ENCODE assay signal across 31 cellular contexts in the genomic region with DNA sequence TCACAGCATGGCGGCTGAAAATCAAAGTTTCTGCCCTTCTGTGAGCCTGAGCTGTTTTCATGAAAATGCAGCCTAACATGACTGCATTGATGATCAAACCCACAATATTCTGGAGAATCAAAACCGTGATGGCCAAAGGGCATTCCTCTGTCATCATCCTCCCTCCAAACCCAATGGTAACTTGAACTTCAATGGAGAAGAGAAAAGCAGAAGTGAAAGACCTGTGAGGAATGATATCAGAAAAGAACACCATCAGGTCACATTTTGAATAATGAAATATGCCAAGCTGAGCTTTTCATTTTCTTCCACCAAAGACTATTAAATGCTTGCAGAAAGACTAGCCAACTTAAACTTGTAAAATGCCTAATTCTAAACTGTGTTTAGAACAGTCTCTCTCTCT. TPM values are rescaled to one million over a fixed set of nuclear protein-coding genes. Genes with fewer than 3 reads are reported as not detected.
"Had no signal": no experiment of that assay in that cellular context is flagged by ENCODE, and none has a peak within 500 bp of the region (broad histone marks: within the 10 kb centered on the region; RNA-seq: fewer than 3 reads in every experiment).

No MANE protein-coding gene starts in this region.

- ATAC-seq: activated T-cell treated with anti-CD3 and anti-CD28 coated beads, Interleukin-2, amount 50 U/mL, for 72 hours; esophagus mucosa; WTC11 had no signal

- H3K27ac ChIP-seq: brain microvascular endothelial cell, coronary artery, dorsolateral prefrontal cortex, VCaP had no signal

- FAIRE-seq: astrocyte, frontal cortex, TTC549 had no signal

- H3K36me3 ChIP-seq: brain microvascular endothelial cell had no signal

- H3K4me3 ChIP-seq: coronary artery, dorsolateral prefrontal cortex had no signal

- H3K9me3 Mint-ChIP-seq: activated CD4-positive, alpha-beta memory T cell treated with anti-CD3 and anti-CD28 coated beads, Interleukin-2, amount 10 ng/mL, durations not matched to agents 7 days and 5 days; activated CD4-positive, alpha-beta T cell treated with anti-CD3 and anti-CD28 coated beads, Interleukin-2, amount 10 ng/mL, durations not matched to agents 7 days and 5 days; activated T-cell treated with anti-CD3 and anti-CD28 coated beads, Interleukin-2, amount 50 U/mL, for 24 hours; activated T-cell treated with anti-CD3 and anti-CD28 coated beads, Interleukin-2, amount 50 U/mL, for 72 hours; central memory CD8-positive, alpha-beta T cell; dendritic cell treated with granulocyte-macrophage colony-stimulating factor and Interleukin-4, amounts not matched to agents 40 ng/mL and 50 ng/mL, for 4 days; endodermal cell had no signal

- H3K4me3 Mint-ChIP-seq: activated CD4-positive, alpha-beta memory T cell treated with anti-CD3 and anti-CD28 coated beads, Interleukin-2, amount 10 ng/mL, durations not matched to agents 7 days and 5 days; activated CD4-positive, alpha-beta T cell treated with anti-CD3 and anti-CD28 coated beads, Interleukin-2, amount 10 ng/mL, durations not matched to agents 7 days and 5 days; activated naive CD8-positive, alpha-beta T cell; activated T-cell treated with anti-CD3 and anti-CD28 coated beads, Interleukin-2, amount 50 U/mL, for 24 hours; activated T-cell treated with anti-CD3 and anti-CD28 coated beads, Interleukin-2, amount 50 U/mL, for 72 hours; central memory CD8-positive, alpha-beta T cell; dendritic cell treated with granulocyte-macrophage colony-stimulating factor and Interleukin-4, amounts not matched to agents 40 ng/mL and 50 ng/mL, for 4 days; endodermal cell; WTC11 had no signal

- H3K27ac Mint-ChIP-seq: activated CD4-positive, alpha-beta memory T cell treated with anti-CD3 and anti-CD28 coated beads, Interleukin-2, amount 10 ng/mL, durations not matched to agents 7 days and 5 days; activated CD4-positive, alpha-beta T cell treated with anti-CD3 and anti-CD28 coated beads, Interleukin-2, amount 10 ng/mL, durations not matched to agents 7 days and 5 days; activated naive CD8-positive, alpha-beta T cell; activated T-cell treated with anti-CD3 and anti-CD28 coated beads, Interleukin-2, amount 50 U/mL, for 24 hours; activated T-cell treated with anti-CD3 and anti-CD28 coated beads, Interleukin-2, amount 50 U/mL, for 72 hours; dendritic cell treated with granulocyte-macrophage colony-stimulating factor and Interleukin-4, amounts not matched to agents 40 ng/mL and 50 ng/mL, for 4 days; endodermal cell; WTC11 had no signal

- H3K27me3 ChIP-seq: brain microvascular endothelial cell, dorsolateral prefrontal cortex had no signal

- H3K36me3 Mint-ChIP-seq: activated naive CD8-positive, alpha-beta T cell; WTC11 had no signal

- H3K4me1 Mint-ChIP-seq: activated CD4-positive, alpha-beta memory T cell treated with anti-CD3 and anti-CD28 coated beads, Interleukin-2, amount 10 ng/mL, durations not matched to agents 7 days and 5 days; activated CD4-positive, alpha-beta T cell treated with anti-CD3 and anti-CD28 coated beads, Interleukin-2, amount 10 ng/mL, durations not matched to agents 7 days and 5 days; central memory CD8-positive, alpha-beta T cell; endodermal cell; WTC11 had no signal

- DNase-seq: activated CD4-positive, alpha-beta memory T cell treated with anti-CD3 and anti-CD28 coated beads, Interleukin-2, amount 10 ng/mL, durations not matched to agents 7 days and 5 days; activated CD4-positive, alpha-beta T cell treated with anti-CD3 and anti-CD28 coated beads for 1 hour; activated CD4-positive, alpha-beta T cell treated with anti-CD3 and anti-CD28 coated beads for 4 hours; activated CD4-positive, alpha-beta T cell treated with anti-CD3 and anti-CD28 coated beads, Interleukin-2, amount 10 ng/mL, durations not matched to agents 7 days and 5 days; activated CD4-positive, alpha-beta T cell treated with anti-CD3 and anti-CD28 coated beads, Interleukin-2, amount 50 U/mL, for 4 hours; activated CD8-positive, alpha-beta memory T cell treated with anti-CD3 and anti-CD28 coated beads, Interleukin-2, amount 50 U/mL, for 48 hours; activated gamma-delta T cell treated with Interleukin-2 at 50 U/mL for 16 hours; activated naive CD4-positive, alpha-beta T cell treated with anti-CD3 and anti-CD28 coated beads, Interleukin-2, amount 50 U/mL, for 16 hours; activated naive CD4-positive, alpha-beta T cell treated with Interleukin-2 at 50 U/mL for 16 hours; activated T-cell treated with anti-CD3 and anti-CD28 coated beads for 4 hours; activated T-cell treated with anti-CD3 and anti-CD28 coated beads, Interleukin-2, amount 50 U/mL, for 24 hours; activated T-cell treated with anti-CD3 and anti-CD28 coated beads, Interleukin-2, amount 50 U/mL, for 72 hours; amniotic stem cell; anterior cingulate cortex; brain microvascular endothelial cell; dorsolateral prefrontal cortex; effector memory CD4-positive, alpha-beta T cell; endodermal cell; foreskin fibroblast; head of caudate nucleus; T-helper 2 cell had no signal

RNA-seq across cellular contexts. Expression of gene KCNJ8, which starts 8.1 kb away (rescaled TPM):
- total RNA-seq: activated CD4-positive, alpha-beta memory T cell treated with anti-CD3 and anti-CD28 coated beads, Interleukin-2, amount 10 ng/mL, durations not matched to agents 7 days and 5 days; activated CD4-positive, alpha-beta T cell treated with anti-CD3 and anti-CD28 coated beads, Interleukin-2, amount 10 ng/mL, durations not matched to agents 7 days and 5 days; activated T-cell treated with anti-CD3 and anti-CD28 coated beads, Interleukin-2, amount 50 U/mL, for 72 hours had no signal
